Comparison of ENCODE assay signal across 8 cellular contexts in genomic region chr1:66371233-66372005, GRCh38.
DNase-seq lines count a peak whose midpoint lies in the region; ATAC-seq and TF ChIP-seq lines count a peak whose summit lies in the region.

No MANE protein-coding gene starts in this region.

- BruUV-seq in Calu3 (replicated peaks; lab: Mats Ljungman, UMichigan) = no TSS peak

- H4K20me1 ChIP-seq in SU-DHL-6 (ENCODE audit: low read depth, low read length) = no peaks in the 10 kb centered on the region

- H3K4me1 ChIP-seq in heart right ventricle = peaks cover 0 to 81% (median 23%) of the 10 kb centered on the region in 9 donors
- peaks cover 37% of the 10 kb centered on the region for H3K4me1 ChIP-seq in upper lobe of right lung

- H3K9ac ChIP-seq in SU-DHL-6 (ENCODE audit: low read length) = no peak overlapping the region

- H3K27ac ChIP-seq in SU-DHL-6 (ENCODE audit: low read depth, low read length) (no peak overlapping the region), heart right ventricle (peak overlapping the region in 9 of 10 donors; percentile 12 to 83 (median 49)), upper lobe of right lung (peak overlapping the region; percentile 25)

- WGBS in heart right ventricle, 2 donors = 33 to 36% methylated on average over 7 of the region's 7 CpGs

- peak; percentile 16 for ATAC-seq in GM19468 (IDR thresholded peaks at IDR 0.05; ENCODE audit: extremely low read depth, unreplicated experiment)
- peak; percentile 37 to 78 (median 58) for ATAC-seq in heart right ventricle
- peak; percentile 64 for ATAC-seq in upper lobe of right lung

- H3K9me3 ChIP-seq in SU-DHL-6 (ENCODE audit: insufficient read depth, low read length) = no peaks in the 10 kb centered on the region
- H3K9me3 ChIP-seq in heart right ventricle = no peaks in the 10 kb centered on the region
- no peaks in the 10 kb centered on the region for H3K9me3 ChIP-seq in upper lobe of right lung

- H3K27me3 ChIP-seq in SU-DHL-6 (ENCODE audit: low read length) (no peaks in the 10 kb centered on the region), heart right ventricle (no peaks in the 10 kb centered on the region), upper lobe of right lung (no peaks in the 10 kb centered on the region)

- DNase-seq in AG08395 (ENCODE audit: low spot score) = peak; percentile 73
- peak in 1 of 2 donors; percentile 61 for DNase-seq in heart right ventricle
- DNase-seq in upper lobe of right lung = no peak
- no peak for DNase-seq in NCI-H187 (lab: John Stamatoyannopoulos, UW)
- DNase-seq in Calu3 = no peak
- DNase-seq in iPS-NIHi7 (ENCODE audit: extremely low spot score) = no peak

- CTCF ChIA-PET in Calu3 (lab: Charles Lee) = no interaction called here

- no peak overlapping the region for H3K4me2 ChIP-seq in SU-DHL-6 (ENCODE audit: low read depth, low read length, poor library complexity, severe bottlenecking)

- no peak for TF ChIP-seq CTCF in SU-DHL-6 (IDR thresholded peaks at IDR 0.05; ENCODE audit: insufficient read depth, low read length, poor library complexity, severe bottlenecking)
- TF ChIP-seq CTCF in heart right ventricle (IDR thresholded peaks at IDR 0.05) = no peak
- TF ChIP-seq CTCF in upper lobe of right lung (IDR thresholded peaks at IDR 0.05) = no peak
- TF ChIP-seq CTCF in Calu3 (IDR thresholded peaks at IDR 0.05; ENCODE audit: unreplicated experiment) = no peak

- no peaks in the 10 kb centered on the region for H3K9me3 Mint-ChIP-seq in Calu3 (ENCODE audit: low read depth, unreplicated experiment)

- no peaks in the 10 kb centered on the region for H3K27me3 Mint-ChIP-seq in Calu3 (ENCODE audit: unreplicated experiment)

- no peaks in the 10 kb centered on the region for H3K36me3 ChIP-seq in SU-DHL-6 (ENCODE audit: low read length)
- peaks cover 0 to 77% (median 19%) of the 10 kb centered on the region in 9 donors for H3K36me3 ChIP-seq in heart right ventricle
- peaks cover 47% of the 10 kb centered on the region for H3K36me3 ChIP-seq in upper lobe of right lung

- H2AFZ ChIP-seq in SU-DHL-6 (ENCODE audit: low read depth, low read length, severe bottlenecking) = peak overlapping the region; percentile 8

- H3K4me3 ChIP-seq in SU-DHL-6 (ENCODE audit: insufficient read depth, low read length, poor library complexity, severe bottlenecking) (no peak overlapping the region), heart right ventricle (no peak overlapping the region), upper lobe of right lung (no peak overlapping the region)

- intact Hi-C loops in heart right ventricle (cut with DNase I) (no loop called here), upper lobe of right lung (cut with DNase I) (no loop called here), Calu3 (cut with micrococcal nuclease; ENCODE audit: unreplicated experiment) (no loop called here)

- no peaks in the 10 kb centered on the region for H3K79me2 ChIP-seq in SU-DHL-6 (ENCODE audit: insufficient read depth, low read length)

- H3K27ac Mint-ChIP-seq in Calu3 (ENCODE audit: unreplicated experiment) = no peak overlapping the region

- no peaks in the 10 kb centered on the region for H3F3A ChIP-seq in SU-DHL-6 (ENCODE audit: insufficient read depth)

- H3K9me2 ChIP-seq in SU-DHL-6 (replicated peaks; ENCODE audit: insufficient read depth, low read length) = no peaks in the 10 kb centered on the region

- no peak overlapping the region for H3K4me3 Mint-ChIP-seq in Calu3 (ENCODE audit: low read depth, unreplicated experiment)

- peaks cover 7% of the 10 kb centered on the region for H3K4me1 Mint-ChIP-seq in Calu3 (ENCODE audit: low read depth, unreplicated experiment)

- H3K36me3 Mint-ChIP-seq in Calu3 (ENCODE audit: insufficient read depth, unreplicated experiment) = no peaks in the 10 kb centered on the region
